In genomic region chr1:88773540-88774150, GRCh38 we compare ENCODE assay signal across 8 cellular contexts.
DNase-seq lines count a peak whose midpoint lies in the region; ATAC-seq and TF ChIP-seq lines count a peak whose summit lies in the region.

No MANE protein-coding gene starts in this region.

- H3K4me1 ChIP-seq in Caco-2, result peaks cover 46% of the 10 kb centered on the region

- peaks cover 20% of the 10 kb centered on the region for H3K36me3 Mint-ChIP-seq in Caco-2 (ENCODE audit: insufficient read depth, unreplicated experiment)
- H3K36me3 Mint-ChIP-seq in activated naive CD8-positive, alpha-beta T cell treated with anti-CD3 and anti-CD28 coated beads, Interleukin-2, amount 50 U/mL, for 24 hours (ENCODE audit: low read depth), result peaks cover 61% of the 10 kb centered on the region

- CTCF ChIA-PET in Caco-2 (lab: Charles Lee), result no interaction called here

- no peaks in the 10 kb centered on the region for H3K27me3 Mint-ChIP-seq in Caco-2 (ENCODE audit: insufficient read depth, unreplicated experiment)
- no peaks in the 10 kb centered on the region for H3K27me3 Mint-ChIP-seq in activated naive CD8-positive, alpha-beta T cell treated with anti-CD3 and anti-CD28 coated beads, Interleukin-2, amount 50 U/mL, for 24 hours

- DNase-seq in Caco-2 (peak; percentile 20 to 38), LHCN-M2 (ENCODE audit: low read depth) (peak; percentile 43), left colon (peak in 1 of 2 donors; percentile 50), NCI-H82 (lab: John Stamatoyannopoulos, UW) (no peak), SKM-1 (lab: John Stamatoyannopoulos, UW; ENCODE audit: unreplicated experiment) (no peak), COLO829 (ENCODE audit: low spot score) (no peak)
- no peak for DNase-seq in activated naive CD8-positive, alpha-beta T cell treated with anti-CD3 and anti-CD28 coated beads, Interleukin-2, amount 50 U/mL, for 24 hours

- no peaks in the 10 kb centered on the region for H3K9me3 ChIP-seq in Caco-2

- BruUV-seq in Caco-2 (replicated peaks; lab: Mats Ljungman, UMichigan), result TSS peak; percentile 71

- H3K4me1 Mint-ChIP-seq in Caco-2 (ENCODE audit: low read depth, unreplicated experiment), result peaks cover 28% of the 10 kb centered on the region
- H3K4me1 Mint-ChIP-seq in activated naive CD8-positive, alpha-beta T cell treated with anti-CD3 and anti-CD28 coated beads, Interleukin-2, amount 50 U/mL, for 24 hours, result peaks cover 23% of the 10 kb centered on the region

- TF ChIP-seq CTCF in Caco-2 (IDR thresholded peaks at IDR 0.05; ENCODE audit: insufficient read depth in 1 of 2, low read depth in 1 of 2, low read length in 1 of 2, severe bottlenecking in 1 of 2, unreplicated experiment in 1 of 2), result no peak

- peak overlapping the region; percentile 73 for H3K4me3 Mint-ChIP-seq in Caco-2 (ENCODE audit: unreplicated experiment)
- H3K4me3 Mint-ChIP-seq in activated naive CD8-positive, alpha-beta T cell treated with anti-CD3 and anti-CD28 coated beads, Interleukin-2, amount 50 U/mL, for 24 hours, result no peak overlapping the region

- H3K27ac Mint-ChIP-seq in Caco-2 (ENCODE audit: unreplicated experiment), result peak overlapping the region; percentile 91
- H3K27ac Mint-ChIP-seq in activated naive CD8-positive, alpha-beta T cell treated with anti-CD3 and anti-CD28 coated beads, Interleukin-2, amount 50 U/mL, for 24 hours, result peak overlapping the region; percentile 72

- intact Hi-C loops in Caco-2 (cut with micrococcal nuclease; ENCODE audit: unreplicated experiment) (no loop called here), left colon (cut with DNase I, micrococcal nuclease) (no loop called here)

- no peaks in the 10 kb centered on the region for H3K9me3 Mint-ChIP-seq in Caco-2 (ENCODE audit: unreplicated experiment)
- H3K9me3 Mint-ChIP-seq in activated naive CD8-positive, alpha-beta T cell treated with anti-CD3 and anti-CD28 coated beads, Interleukin-2, amount 50 U/mL, for 24 hours, result no peaks in the 10 kb centered on the region

- POLR2A ChIA-PET in Caco-2 (lab: Charles Lee), result interaction anchor here (0.9 kb wide), 1 partner anchor 88 kb away, joined by 5 read pairs; no protein-coding TSS in a partner anchor

- no peak overlapping the region for H3K4me3 ChIP-seq in Caco-2 (ENCODE audit: low read depth, low read length)

- peak; percentile 50 for ATAC-seq in activated naive CD8-positive, alpha-beta T cell treated with anti-CD3 and anti-CD28 coated beads, Interleukin-2, amount 50 U/mL, for 24 hours
- ATAC-seq in left colon, result peak; percentile 68
- no peak for ATAC-seq in GM18498 (IDR thresholded peaks at IDR 0.05; ENCODE audit: unreplicated experiment)

- no peaks in the 10 kb centered on the region for H3K36me3 ChIP-seq in Caco-2 (ENCODE audit: control insufficient read depth, insufficient read depth, low read length)

- no peaks in the 10 kb centered on the region for H3K27me3 ChIP-seq in Caco-2 (replicated peaks; ENCODE audit: control insufficient read depth, insufficient read depth, low read length)

Comparison
In these comparisons a context has a peak if more than half of its experiments do, and no peak if none do; other contexts are left out.
1. DNase-seq: peak in Caco-2 (2 of 2) and LHCN-M2 (single experiment); none in activated naive CD8-positive, alpha-beta T cell treated with anti-CD3 and anti-CD28 coated beads, Interleukin-2, amount 50 U/mL, for 24 hours (single experiment), NCI-H82 (single experiment), SKM-1 (single experiment) and COLO829 (single experiment).